ENCODE assay signal across 15 cellular contexts in genomic region chr10:109740436-109740835, GRCh38.
"Had no signal": no experiment of that assay in that cellular context is flagged by ENCODE, and none has a peak within 500 bp of the region (broad histone marks: within the 10 kb centered on the region; RNA-seq: fewer than 3 reads in every experiment).

No MANE protein-coding gene starts in this region.

- H3K4me3 ChIP-seq: left lung, psoas muscle, tibial artery had no signal

- H3K27ac ChIP-seq: left lung, psoas muscle, tibial artery had no signal

- H3K36me3 ChIP-seq: left lung, tibial artery had no signal

- H3K27me3 ChIP-seq: left lung, tibial artery had no signal

- DNase-seq: activated CD4-positive, alpha-beta T cell treated with anti-CD3 and anti-CD28 coated beads, Interleukin-2, amount 50 U/mL, for 48 hours; activated CD4-positive, CD25-positive, alpha-beta regulatory T cell treated with anti-CD3 and anti-CD28 coated beads, Interleukin-2, amount 50 U/mL, for 72 hours; activated CD8-positive, alpha-beta memory T cell treated with anti-CD3 and anti-CD28 coated beads, Interleukin-2, amount 10 ng/mL, durations not matched to agents 7 days and 5 days; activated gamma-delta T cell treated with Interleukin-2 at 50 U/mL for 16 hours; activated naive CD8-positive, alpha-beta T cell treated with anti-CD3 and anti-CD28 coated beads for 36 hours; activated T-cell treated with anti-CD3 and anti-CD28 coated beads, Interleukin-2, amount 50 U/mL, for 4 hours; caudate nucleus; cortex of kidney; effector CD8-positive, alpha-beta T cell; left lung; mesendoderm; nephron progenitor cell; psoas muscle; T-helper 9 cell; tibial artery had no signal

- H3K9me3 ChIP-seq: left lung, psoas muscle, tibial artery had no signal

- ATAC-seq: activated CD8-positive, alpha-beta memory T cell treated with anti-CD3 and anti-CD28 coated beads, Interleukin-2, amount 10 ng/mL, durations not matched to agents 7 days and 5 days; activated T-cell treated with anti-CD3 and anti-CD28 coated beads, Interleukin-2, amount 50 U/mL, for 4 hours; left lung; psoas muscle had no signal

- H3K4me1 ChIP-seq: left lung, psoas muscle, tibial artery had no signal
